In the genomic region with DNA sequence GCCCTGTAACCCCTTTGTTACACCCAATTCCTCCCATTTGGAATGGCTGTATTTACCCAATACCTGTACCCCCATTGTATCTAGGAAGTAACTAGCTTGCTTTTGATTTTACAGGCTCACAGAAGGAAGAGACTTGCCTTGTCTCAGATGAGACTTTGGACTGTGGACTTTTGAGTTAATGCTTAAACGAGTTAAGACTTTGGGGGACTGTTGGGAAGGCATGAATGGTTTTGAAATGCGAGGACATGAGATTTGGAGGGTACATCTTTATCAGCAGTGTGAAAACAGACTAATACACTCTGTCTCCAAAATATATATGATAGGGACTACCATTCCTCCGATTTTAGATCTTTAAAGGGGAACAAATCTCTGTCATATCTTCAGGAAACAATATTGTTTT, we compare ENCODE assay signal across 1 cellular context. TPM values are rescaled to one million over a fixed set of nuclear protein-coding genes. Genes with fewer than 3 reads are reported as not detected.
"Had no signal": no experiment of that assay in that cellular context is flagged by ENCODE, and none has a peak within 500 bp of the region (broad histone marks: within the 10 kb centered on the region; RNA-seq: fewer than 3 reads in every experiment).

No MANE protein-coding gene starts in this region.

RNA-seq across cellular contexts. Expression of gene GLIPR1L2, which starts 51.6 kb away (rescaled TPM):
- total RNA-seq: endothelial cell of umbilical vein had no signal
